In the genomic region with DNA sequence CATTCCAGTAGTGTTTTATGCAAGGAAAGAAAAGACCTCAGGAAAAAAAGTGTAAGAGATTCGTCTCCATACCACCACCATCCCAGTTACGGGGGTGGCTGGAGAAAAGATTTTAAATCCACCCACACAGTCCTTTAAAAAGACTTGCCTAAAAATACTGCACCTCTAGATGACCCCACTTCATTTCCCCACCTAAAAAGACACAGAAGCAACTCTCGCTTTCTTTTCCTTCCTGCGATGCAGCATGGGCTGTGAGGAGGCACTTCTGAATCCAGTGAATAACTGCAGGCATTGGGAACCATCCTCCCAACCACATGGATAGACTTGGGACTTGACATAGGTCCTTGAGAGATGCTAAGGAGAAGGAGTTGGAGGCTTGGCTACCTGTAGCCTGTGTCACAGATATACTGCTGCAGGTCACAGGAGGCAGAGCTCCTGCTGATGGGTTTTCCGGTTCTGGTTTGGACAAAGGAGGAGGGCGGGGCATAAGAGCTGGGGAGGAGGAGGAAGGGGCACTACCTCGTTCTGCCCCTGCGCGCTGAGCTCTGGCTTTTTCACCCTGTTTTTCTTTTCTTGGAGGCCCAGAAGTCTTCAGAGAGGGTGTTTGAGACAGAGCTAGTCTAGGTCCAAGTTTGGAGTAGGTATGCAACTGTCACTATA, we compare ENCODE assay signal across 14 cellular contexts.
"Had no signal": no experiment of that assay in that cellular context is flagged by ENCODE, and none has a peak within 500 bp of the region (broad histone marks: within the 10 kb centered on the region; RNA-seq: fewer than 3 reads in every experiment).

No MANE protein-coding gene starts in this region.

- H3K36me3 Mint-ChIP-seq: activated CD8-positive, alpha-beta memory T cell treated with anti-CD3 and anti-CD28 coated beads, Interleukin-2, amount 10 ng/mL, durations not matched to agents 7 days and 5 days; activated naive CD8-positive, alpha-beta T cell; naive thymus-derived CD4-positive, alpha-beta T cell had no signal

- H3K27me3 ChIP-seq: gastrocnemius medialis had no signal

- H3K4me1 Mint-ChIP-seq: activated CD8-positive, alpha-beta memory T cell treated with anti-CD3 and anti-CD28 coated beads, Interleukin-2, amount 10 ng/mL, durations not matched to agents 7 days and 5 days; naive thymus-derived CD4-positive, alpha-beta T cell; T-helper 17 cell had no signal

- ATAC-seq: activated CD8-positive, alpha-beta memory T cell treated with anti-CD3 and anti-CD28 coated beads, Interleukin-2, amount 10 ng/mL, durations not matched to agents 7 days and 5 days; gastrocnemius medialis; left cardiac atrium; naive thymus-derived CD4-positive, alpha-beta T cell; T-helper 17 cell had no signal

- H3K4me3 ChIP-seq: gastrocnemius medialis had no signal

- H3K9me3 Mint-ChIP-seq: activated T-cell treated with anti-CD3 and anti-CD28 coated beads, Interleukin-2, amount 50 U/mL, for 24 hours had no signal

- H3K4me1 ChIP-seq: gastrocnemius medialis had no signal

- H3K27ac Mint-ChIP-seq: activated CD8-positive, alpha-beta memory T cell treated with anti-CD3 and anti-CD28 coated beads, Interleukin-2, amount 10 ng/mL, durations not matched to agents 7 days and 5 days; activated naive CD8-positive, alpha-beta T cell; activated T-cell treated with anti-CD3 and anti-CD28 coated beads, Interleukin-2, amount 50 U/mL, for 24 hours; naive thymus-derived CD4-positive, alpha-beta T cell; T-helper 17 cell had no signal

- H3K36me3 ChIP-seq: gastrocnemius medialis had no signal

- H3K4me3 Mint-ChIP-seq: activated CD8-positive, alpha-beta memory T cell treated with anti-CD3 and anti-CD28 coated beads, Interleukin-2, amount 10 ng/mL, durations not matched to agents 7 days and 5 days; activated naive CD8-positive, alpha-beta T cell; activated T-cell treated with anti-CD3 and anti-CD28 coated beads, Interleukin-2, amount 50 U/mL, for 24 hours; naive thymus-derived CD4-positive, alpha-beta T cell; T-helper 17 cell had no signal

- DNase-seq: activated CD4-positive, alpha-beta T cell treated with anti-CD3 and anti-CD28 coated beads, Interleukin-2, amount 50 U/mL, for 4 hours; activated CD4-positive, CD25-positive, alpha-beta regulatory T cell; activated CD8-positive, alpha-beta memory T cell treated with anti-CD3 and anti-CD28 coated beads, Interleukin-2, amount 10 ng/mL, durations not matched to agents 7 days and 5 days; activated effector memory CD4-positive, alpha-beta T cell treated with anti-CD3 and anti-CD28 coated beads, Interleukin-2, amount 50 U/mL, for 16 hours; activated T-cell treated with anti-CD3 and anti-CD28 coated beads, Interleukin-2, amount 50 U/mL, for 24 hours; amygdala; gastrocnemius medialis; left cardiac atrium; naive thymus-derived CD4-positive, alpha-beta T cell; stimulated activated CD4-positive, alpha-beta T cell treated with anti-CD3 and anti-CD28 coated beads, Interleukin-12 subunit alpha, Interleukin-12 subunit beta, amount 100 ng/mL, for 4 hours; stimulated activated naive CD4-positive, alpha-beta T cell; substantia nigra; T-helper 17 cell had no signal

- H3K9me3 ChIP-seq: gastrocnemius medialis had no signal

- H3K27ac ChIP-seq: gastrocnemius medialis had no signal

- H3K27me3 Mint-ChIP-seq: activated CD8-positive, alpha-beta memory T cell treated with anti-CD3 and anti-CD28 coated beads, Interleukin-2, amount 10 ng/mL, durations not matched to agents 7 days and 5 days; activated naive CD8-positive, alpha-beta T cell had no signal
